8 cellular contexts compared by ENCODE assay signal in genomic region chr16:49755291-49755611, GRCh38.
DNase-seq lines count a peak whose midpoint lies in the region; ATAC-seq and TF ChIP-seq lines count a peak whose summit lies in the region.

No MANE protein-coding gene starts in this region.

- TF ChIP-seq POLR2A in testis (IDR thresholded peaks at IDR 0.05) = no peak

- H3K9me3 ChIP-seq in testis = no peaks in the 10 kb centered on the region

- no peaks in the 10 kb centered on the region for H3K9me3 Mint-ChIP-seq in activated naive CD8-positive, alpha-beta T cell (ENCODE audit: low read depth)
- H3K9me3 Mint-ChIP-seq in activated naive CD8-positive, alpha-beta T cell treated with anti-CD3 and anti-CD28 coated beads for 36 hours = no peaks in the 10 kb centered on the region

- peaks cover 23% of the 10 kb centered on the region for H3K27me3 Mint-ChIP-seq in activated naive CD8-positive, alpha-beta T cell
- peaks cover 53% of the 10 kb centered on the region for H3K27me3 Mint-ChIP-seq in activated naive CD8-positive, alpha-beta T cell treated with anti-CD3 and anti-CD28 coated beads for 36 hours

- H3K4me1 ChIP-seq in testis = peaks cover 10% of the 10 kb centered on the region

- WGBS in testis, 2 donors = 20 to 39% methylated on average over 11 of the region's 11 CpGs

- peak overlapping the region; percentile 11 for H3K4me3 Mint-ChIP-seq in activated naive CD8-positive, alpha-beta T cell
- H3K4me3 Mint-ChIP-seq in activated naive CD8-positive, alpha-beta T cell treated with anti-CD3 and anti-CD28 coated beads for 36 hours = no peak overlapping the region

- H3K27ac Mint-ChIP-seq in activated naive CD8-positive, alpha-beta T cell = no peak overlapping the region
- H3K27ac Mint-ChIP-seq in activated naive CD8-positive, alpha-beta T cell treated with anti-CD3 and anti-CD28 coated beads for 36 hours = no peak overlapping the region

- no peaks in the 10 kb centered on the region for H3K27me3 ChIP-seq in testis

- intact Hi-C loops in testis (cut with DNase I; ENCODE audit: low total_unique reads) = no loop called here

- H3K4me1 Mint-ChIP-seq in activated naive CD8-positive, alpha-beta T cell (ENCODE audit: low read depth) = peaks cover 12% of the 10 kb centered on the region
- H3K4me1 Mint-ChIP-seq in activated naive CD8-positive, alpha-beta T cell treated with anti-CD3 and anti-CD28 coated beads for 36 hours = peaks cover 10% of the 10 kb centered on the region

- no peak for ATAC-seq in GM19395 (IDR thresholded peaks at IDR 0.05; ENCODE audit: unreplicated experiment)

- peak overlapping the region in 1 of 2 donors; percentile 61 for H3K27ac ChIP-seq in testis

- H3K36me3 ChIP-seq in testis (ENCODE audit: low read depth, missing control alignments) = no peaks in the 10 kb centered on the region

- no peaks in the 10 kb centered on the region for H3K36me3 Mint-ChIP-seq in activated naive CD8-positive, alpha-beta T cell
- no peaks in the 10 kb centered on the region for H3K36me3 Mint-ChIP-seq in activated naive CD8-positive, alpha-beta T cell treated with anti-CD3 and anti-CD28 coated beads for 36 hours

- H3K4me3 ChIP-seq in testis = no peak overlapping the region

- peak in 2 of 3 experiments; percentile 30 to 37 for TF ChIP-seq CTCF in testis (IDR thresholded peaks at IDR 0.05)

- no peak for DNase-seq in activated naive CD8-positive, alpha-beta T cell treated with anti-CD3 and anti-CD28 coated beads for 36 hours
- peak; percentile 33 to 40 for DNase-seq in T47D (ENCODE audit: low read depth in 1 of 2, low spot score in 1 of 2)
- peak; percentile 43 for DNase-seq in kidney glomerular epithelial cell (lab: John Stamatoyannopoulos, UW)
- peak; percentile 23 for DNase-seq in testis
- DNase-seq in NCI-H2029 (lab: John Stamatoyannopoulos, UW) = no peak
- no peak for DNase-seq in HPDE6-E6E7 (ENCODE audit: extremely low spot score)

- in situ Hi-C loops in T47D (cut with HindIII; ENCODE audit: low pct_unique_long_range_greater_than_20kb, low sequenced_read_pairs) = no loop called here

Comparison
In these comparisons a context has a peak if more than half of its experiments do, and no peak if none do; other contexts are left out.
1. DNase-seq: peak in T47D (2 of 2), kidney glomerular epithelial cell (single experiment) and testis (single experiment); none in activated naive CD8-positive, alpha-beta T cell treated with anti-CD3 and anti-CD28 coated beads for 36 hours (single experiment), NCI-H2029 (single experiment) and HPDE6-E6E7 (single experiment).